ENCODE assay signal across 16 cellular contexts in the genomic region with DNA sequence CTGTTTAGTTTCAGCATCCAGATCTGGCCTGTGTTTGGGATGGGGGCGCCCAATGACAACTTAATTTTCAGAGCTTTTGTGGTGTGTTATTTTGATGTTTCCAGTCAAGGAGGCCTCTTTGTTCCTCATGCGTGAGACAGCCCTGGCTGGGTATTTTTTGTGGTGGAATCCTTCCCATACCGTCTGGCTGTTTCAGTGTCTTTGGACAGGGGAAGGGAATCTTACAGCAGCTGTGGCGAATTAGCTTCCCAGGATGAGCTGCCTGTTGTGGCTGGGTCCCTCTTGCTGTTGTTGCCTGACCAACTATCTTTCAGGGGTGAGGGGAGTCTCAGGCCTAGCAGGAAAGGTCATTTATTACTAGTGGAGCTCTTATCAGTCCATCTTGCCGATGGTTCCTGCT.
DNase-seq lines count a peak whose midpoint lies in the region; ATAC-seq and TF ChIP-seq lines count a peak whose summit lies in the region.
"Had no signal": no experiment of that assay in that cellular context is flagged by ENCODE, and none has a peak within 500 bp of the region (broad histone marks: within the 10 kb centered on the region; RNA-seq: fewer than 3 reads in every experiment).

No MANE protein-coding gene starts in this region.

- no peaks in the 10 kb centered on the region for H3K79me2 ChIP-seq in OCI-LY1 (ENCODE audit: insufficient read depth, low read length)

- no peaks in the 10 kb centered on the region for H3K36me3 ChIP-seq in OCI-LY1 (ENCODE audit: insufficient read depth, low read length)
- no peaks in the 10 kb centered on the region for H3K36me3 ChIP-seq in aorta (ENCODE audit: control insufficient read depth in 1 of 2, insufficient read depth in 2 of 2, low read length in 1 of 2)
- H3K36me3 ChIP-seq: BLaER1 treated with 17β-estradiol and CSF1 and Interleukin-3, amounts not matched to agents 10 nM and 100 nM had no signal

- H3F3A ChIP-seq in OCI-LY1 (ENCODE audit: insufficient read depth, low read length): no peaks in the 10 kb centered on the region

- peak; percentile 12; the same call in 1 of the 2 replicates for TF ChIP-seq CTCF in OCI-LY1 (IDR thresholded peaks at IDR 0.05; ENCODE audit: low read length)

- ATAC-seq in GM19452 (IDR thresholded peaks at IDR 0.05; ENCODE audit: unreplicated experiment): no peak
- no peak for ATAC-seq in aorta (ENCODE audit: low FRiP score)
- ATAC-seq: CD8-positive, alpha-beta T cell had no signal

- intact Hi-C loops in aorta (cut with DNase I): no loop called here
- intact Hi-C loops in posterior cingulate gyrus (cut with DNase I): no loop called here

- H3K27me3 ChIP-seq in OCI-LY1 (ENCODE audit: insufficient read depth, low read length) (no peaks in the 10 kb centered on the region), aorta (ENCODE audit: control insufficient read depth in 1 of 2, insufficient read depth in 2 of 2, low read length in 1 of 2) (peaks cover 0 to 3% of the 10 kb centered on the region in 2 donors)
- H3K27me3 ChIP-seq: BLaER1 treated with 17β-estradiol and CSF1 and Interleukin-3, amounts not matched to agents 10 nM and 100 nM had no signal

- DNase-seq in NCI-H2171 treated with DMSO at 0.1 percent for 48 hours (lab: John Stamatoyannopoulos, UW) (peak; percentile 2), NCI-H2171 (lab: John Stamatoyannopoulos, UW) (no peak), myocyte (ENCODE audit: low read depth) (peak; percentile 68), aorta (no peak), posterior cingulate gyrus (no peak)
- DNase-seq: CD8-positive, alpha-beta T cell; COR-L47; DMS153; DMS79 treated with DMSO at 0.1 percent for 48 hours; EL; HCEC 1CT had no signal

- H3K9me3 ChIP-seq in OCI-LY1 (ENCODE audit: low read length) (no peaks in the 10 kb centered on the region), aorta (ENCODE audit: control insufficient read depth, low read length) (no peaks in the 10 kb centered on the region)
- H3K9me3 ChIP-seq: BLaER1 treated with 17β-estradiol and CSF1 and Interleukin-3, amounts not matched to agents 10 nM and 100 nM had no signal

- no peaks in the 10 kb centered on the region for H3K9me2 ChIP-seq in OCI-LY1 (ENCODE audit: low read depth, low read length)

- no peak overlapping the region for H3K4me2 ChIP-seq in OCI-LY1 (ENCODE audit: low read length)
- H3K4me2 ChIP-seq: BLaER1 treated with 17β-estradiol and CSF1 and Interleukin-3, amounts not matched to agents 10 nM and 100 nM had no signal

- 84 to 89% methylated on average over 5 of the region's 5 CpGs for WGBS in aorta, 2 donors

- H3K27ac ChIP-seq in OCI-LY1 (ENCODE audit: low read depth, low read length, poor library complexity, severe bottlenecking): no peak overlapping the region
- no peak overlapping the region for H3K27ac ChIP-seq in aorta (ENCODE audit: low read depth in 1 of 2, low read length in 2 of 2)
- H3K27ac ChIP-seq: 22Rv1; BLaER1 treated with 17β-estradiol and CSF1 and Interleukin-3, amounts not matched to agents 10 nM and 100 nM; HL-60 had no signal

- no peak overlapping the region for H3K4me3 ChIP-seq in OCI-LY1 (ENCODE audit: low read depth, low read length, poor library complexity, severe bottlenecking)
- H3K4me3 ChIP-seq in aorta (ENCODE audit: low read length in 2 of 2): no peak overlapping the region
- H3K4me3 ChIP-seq: BLaER1 treated with 17β-estradiol and CSF1 and Interleukin-3, amounts not matched to agents 10 nM and 100 nM had no signal

- no peak overlapping the region for H2AFZ ChIP-seq in OCI-LY1 (ENCODE audit: low read length)

- no peaks in the 10 kb centered on the region for H4K20me1 ChIP-seq in OCI-LY1 (ENCODE audit: insufficient read depth, low read length)
- H4K20me1 ChIP-seq: BLaER1 treated with 17β-estradiol and CSF1 and Interleukin-3, amounts not matched to agents 10 nM and 100 nM had no signal

- H3K9ac ChIP-seq in OCI-LY1 (ENCODE audit: low read length): no peak overlapping the region
- H3K9ac ChIP-seq: BLaER1 treated with 17β-estradiol and CSF1 and Interleukin-3, amounts not matched to agents 10 nM and 100 nM had no signal

- H3K4me1 ChIP-seq in OCI-LY1 (ENCODE audit: insufficient read depth, low read length, severe bottlenecking): no peaks in the 10 kb centered on the region
- H3K4me1 ChIP-seq in aorta (ENCODE audit: control insufficient read depth in 1 of 2, insufficient read depth in 2 of 2, low read length in 2 of 2): no peaks in the 10 kb centered on the region

Comparison
In these comparisons a context has a peak if more than half of its experiments do, and no peak if none do; other contexts are left out.
1. DNase-seq: peak in NCI-H2171 treated with DMSO at 0.1 percent for 48 hours (single experiment) and myocyte (single experiment); none in NCI-H2171 (single experiment), aorta (0 of 2) and posterior cingulate gyrus (0 of 10).